26 cellular contexts compared by ENCODE assay signal in the genomic region with DNA sequence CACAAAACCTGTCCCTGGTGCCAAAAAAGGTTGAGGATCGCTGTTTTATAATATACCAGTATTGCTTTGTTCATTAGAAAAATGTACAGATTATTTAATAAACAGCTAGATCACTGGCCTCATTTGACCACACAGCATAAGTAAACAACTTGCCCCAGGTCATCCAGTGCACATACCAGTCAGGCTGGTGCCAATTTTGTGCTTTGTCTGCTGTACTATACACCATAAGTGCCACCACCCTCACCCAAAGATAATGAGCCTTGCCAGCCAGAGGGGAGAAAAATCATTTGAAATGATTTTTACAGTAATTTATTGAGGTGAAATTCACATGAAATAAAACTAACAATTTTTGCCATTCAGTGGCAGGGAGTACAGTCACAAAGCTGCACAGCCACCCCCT.
DNase-seq lines count a peak whose midpoint lies in the region; ATAC-seq and TF ChIP-seq lines count a peak whose summit lies in the region.
"Had no signal": no experiment of that assay in that cellular context is flagged by ENCODE, and none has a peak within 500 bp of the region (broad histone marks: within the 10 kb centered on the region; RNA-seq: fewer than 3 reads in every experiment).

No MANE protein-coding gene starts in this region.

- H3K79me2 ChIP-seq in ACC112 (ENCODE audit: control insufficient read depth, insufficient read depth, low read length, unreplicated experiment) (no peaks in the 10 kb centered on the region), PC-3 (ENCODE audit: low read length) (no peaks in the 10 kb centered on the region)

- BruUV-seq in PC-3 (replicated peaks; lab: Mats Ljungman, UMichigan) = no TSS peak

- no peak for DNase-seq in PC-3
- DNase-seq in left lung = no peak
- no peak for DNase-seq in suprapubic skin (ENCODE audit: low spot score in 2 of 2)
- no peak for DNase-seq in activated CD4-positive, CD25-positive, alpha-beta regulatory T cell (lab: John Stamatoyannopoulos, UW)
- no peak for DNase-seq in HFFc6
- DNase-seq in RWPE1 (ENCODE audit: low spot score) = no peak
- DNase-seq: Caco-2; CD8-positive, alpha-beta T cell; DMS 273 treated with DMSO at 0.1 percent for 48 hours; DND-41; Kasumi-1; MV-4-11; NCI-H1417; NCI-H1694; NCI-H2029 treated with DMSO at 0.1 percent for 48 hours; NCI-H446 treated with DMSO at 0.1 percent for 48 hours; NCI-H526; NCI-H82; SHP77 treated with DMSO at 0.1 percent for 48 hours had no signal

- H3K4me1 Mint-ChIP-seq in HFFc6 (ENCODE audit: low read depth) = peaks cover 24% of the 10 kb centered on the region
- H3K4me1 Mint-ChIP-seq: B cell had no signal

- H4K20me1 ChIP-seq in PC-3 (ENCODE audit: low read length) = no peaks in the 10 kb centered on the region

- H3K27me3 ChIP-seq in ACC112 (ENCODE audit: insufficient read depth, low read length) (no peaks in the 10 kb centered on the region), PC-3 (ENCODE audit: low read length) (no peaks in the 10 kb centered on the region), left lung (no peaks in the 10 kb centered on the region), suprapubic skin (no peaks in the 10 kb centered on the region)

- POLR2A ChIA-PET in PC-3 (lab: Charles Lee; ENCODE audit: unreplicated experiment) = no interaction called here
- POLR2A ChIA-PET in RWPE1 (lab: Yijun Ruan, JAX; ENCODE audit: low non-redundant PET) = no interaction called here

- no peak overlapping the region for H3K4me2 ChIP-seq in PC-3 (ENCODE audit: low read length)

- H3K9me3 Mint-ChIP-seq in HFFc6 = no peaks in the 10 kb centered on the region
- H3K9me3 Mint-ChIP-seq: CD8-positive, alpha-beta T cell had no signal

- ATAC-seq in PC-3 (no peak), left lung (peak; percentile 84), HG03095 (IDR thresholded peaks at IDR 0.05; ENCODE audit: unreplicated experiment) (no peak)
- ATAC-seq: CD8-positive, alpha-beta T cell; HepG2; K562; Panc1 had no signal

- H3K27ac Mint-ChIP-seq in HFFc6 = no peak overlapping the region
- H3K27ac Mint-ChIP-seq: B cell; CD8-positive, alpha-beta T cell had no signal

- no peaks in the 10 kb centered on the region for H3K9me2 ChIP-seq in PC-3 (replicated peaks; ENCODE audit: low read length)

- H2AFZ ChIP-seq in ACC112 (ENCODE audit: low read length, unreplicated experiment) (no peak overlapping the region), PC-3 (ENCODE audit: low read length) (no peak overlapping the region)

- peak overlapping the region; percentile 94 for H3K27ac ChIP-seq in ACC112 (ENCODE audit: low read depth, low read length)
- 0 out of 2 replicates have a peak overlapping the region, but pooled peaks have one; percentile 95 for H3K27ac ChIP-seq in PC-3 (ENCODE audit: low read length)
- no peak overlapping the region for H3K27ac ChIP-seq in left lung
- H3K27ac ChIP-seq in suprapubic skin = peak overlapping the region; percentile 89
- no peak overlapping the region for H3K27ac ChIP-seq in RWPE1
- H3K27ac ChIP-seq: C4-2B had no signal

- no peaks in the 10 kb centered on the region for H3F3A ChIP-seq in PC-3 (ENCODE audit: low read length, unreplicated experiment)

- H3K9me3 ChIP-seq in PC-3 (ENCODE audit: low read length) = no peaks in the 10 kb centered on the region
- H3K9me3 ChIP-seq in left lung = no peaks in the 10 kb centered on the region
- H3K9me3 ChIP-seq in suprapubic skin = no peaks in the 10 kb centered on the region
- H3K9me3 ChIP-seq: Caco-2 had no signal

- H3K4me3 ChIP-seq in ACC112 (ENCODE audit: low read depth, low read length) (no peak overlapping the region), PC-3 (ENCODE audit: low read length) (no peak overlapping the region), left lung (no peak overlapping the region), suprapubic skin (no peak overlapping the region)
- H3K4me3 ChIP-seq: K562 had no signal

- H3K36me3 Mint-ChIP-seq in HFFc6 (ENCODE audit: low read depth) = no peaks in the 10 kb centered on the region
- H3K36me3 Mint-ChIP-seq: CD8-positive, alpha-beta T cell had no signal

- 83% methylated on average over 1 of the region's 1 CpG for WGBS in suprapubic skin

- TF ChIP-seq CTCF in PC-3 (conservative IDR thresholded peaks at IDR 0.05; ENCODE audit: low read depth, low read length) (no peak), left lung (IDR thresholded peaks at IDR 0.05) (no peak), suprapubic skin (IDR thresholded peaks at IDR 0.05) (no peak), HFFc6 (IDR thresholded peaks at IDR 0.05) (no peak), RWPE1 (conservative IDR thresholded peaks at IDR 0.05; ENCODE audit: low read depth) (no peak)

- intact Hi-C loops in PC-3 (cut with micrococcal nuclease) = loop anchor here (5.0 kb wide), 1 partner anchor 37 kb away; no protein-coding TSS in a partner anchor
- intact Hi-C loops in left lung (cut with DNase I) = no loop called here

- CTCF ChIA-PET in PC-3 (lab: Charles Lee) (no interaction called here), RWPE1 (lab: Yijun Ruan, JAX) (interaction anchor here (0.6 kb wide), 1 partner anchor 132 kb away, joined by 5 read pairs; no protein-coding TSS in a partner anchor)

- H3K27me3 Mint-ChIP-seq in HFFc6 (ENCODE audit: insufficient read depth) = peaks cover 11% of the 10 kb centered on the region

- H3K9ac ChIP-seq in PC-3 (ENCODE audit: low read length) = no peak overlapping the region

- no peak for TF ChIP-seq EP300 in suprapubic skin (IDR thresholded peaks at IDR 0.05)

- no peak for TF ChIP-seq POLR2A in suprapubic skin (IDR thresholded peaks at IDR 0.05)

- no peaks in the 10 kb centered on the region for H3K36me3 ChIP-seq in ACC112 (ENCODE audit: insufficient read depth, low read length)
- no peaks in the 10 kb centered on the region for H3K36me3 ChIP-seq in PC-3 (ENCODE audit: low read depth, low read length)
- no peaks in the 10 kb centered on the region for H3K36me3 ChIP-seq in left lung
- no peaks in the 10 kb centered on the region for H3K36me3 ChIP-seq in suprapubic skin

- H3K4me1 ChIP-seq in ACC112 (ENCODE audit: control insufficient read depth, insufficient read depth, low read length, unreplicated experiment) (peaks cover 36% of the 10 kb centered on the region), PC-3 (ENCODE audit: insufficient read depth, low read length) (peaks cover 35% of the 10 kb centered on the region), left lung (no peaks in the 10 kb centered on the region), suprapubic skin (peaks cover 8% of the 10 kb centered on the region)
- H3K4me1 ChIP-seq: Caco-2 had no signal

- H3K4me3 Mint-ChIP-seq in HFFc6 = no peak overlapping the region
- H3K4me3 Mint-ChIP-seq: B cell; CD8-positive, alpha-beta T cell had no signal

Comparison
In these comparisons a context has a peak if more than half of its experiments do, and no peak if none do; other contexts are left out.
1. H3K27ac ChIP-seq: peak in ACC112 (single experiment), PC-3 (single experiment) and suprapubic skin (single experiment); none in left lung (0 of 2) and RWPE1 (single experiment).